ENCODE assay signal across 17 cellular contexts in the genomic region with DNA sequence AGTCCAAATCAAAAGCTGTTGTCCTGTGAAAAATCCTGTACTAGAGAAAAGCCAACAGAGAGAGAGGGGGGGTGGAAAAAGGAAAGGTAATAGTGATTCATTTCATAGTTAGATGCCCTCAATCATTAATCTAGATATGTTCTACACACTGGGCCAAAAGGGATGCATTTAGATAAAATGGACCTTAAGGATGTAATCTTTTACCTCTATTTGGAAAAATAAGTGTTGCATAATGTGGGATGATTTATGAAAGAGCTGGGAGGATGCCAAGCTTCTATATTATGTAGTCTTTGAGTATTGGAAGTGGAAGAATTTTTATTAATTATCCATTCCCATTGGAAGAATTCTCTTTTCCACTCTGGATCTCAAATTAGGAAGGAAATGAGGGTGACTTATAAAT.
"Had no signal": no experiment of that assay in that cellular context is flagged by ENCODE, and none has a peak within 500 bp of the region (broad histone marks: within the 10 kb centered on the region; RNA-seq: fewer than 3 reads in every experiment).

No MANE protein-coding gene starts in this region.

- H3K36me3 ChIP-seq: neural progenitor cell, prostate gland had no signal

- H3K27me3 ChIP-seq: neural progenitor cell had no signal

- H3K9me3 ChIP-seq: prostate gland had no signal

- H3K4me3 ChIP-seq: neural progenitor cell, prostate gland had no signal

- ATAC-seq: activated T-cell treated with anti-CD3 and anti-CD28 coated beads, Interleukin-2, amount 50 U/mL, for 4 hours; naive thymus-derived CD4-positive, alpha-beta T cell; right cardiac atrium; stimulated activated naive CD8-positive, alpha-beta T cell treated with anti-CD3 and anti-CD28 coated beads, Interleukin-15, amount 100 ng/mL, for 72 hours had no signal

- DNase-seq: activated CD4-positive, alpha-beta T cell treated with anti-CD3 and anti-CD28 coated beads, Interleukin-2, amount 50 U/mL, for 1 hour; activated CD4-positive, CD25-positive, alpha-beta regulatory T cell treated with anti-CD3 and anti-CD28 coated beads, Interleukin-2, amount 50 U/mL, for 72 hours; activated CD8-positive, alpha-beta memory T cell treated with anti-CD3 and anti-CD28 coated beads, Interleukin-2, amount 50 U/mL, for 4 hours; activated effector memory CD4-positive, alpha-beta T cell treated with Interleukin-2 at 50 U/mL for 16 hours; activated naive CD4-positive, alpha-beta T cell treated with anti-CD3 and anti-CD28 coated beads, Interleukin-2, amount 50 U/mL, for 16 hours; activated T-cell treated with anti-CD3 and anti-CD28 coated beads, Interleukin-2, amount 50 U/mL, for 4 hours; caudate nucleus; endodermal cell; mesenchymal stem cell; naive thymus-derived CD4-positive, alpha-beta T cell; right cardiac atrium; stimulated activated CD4-positive, alpha-beta T cell treated with anti-CD3 and anti-CD28 coated beads, Interleukin-2, amount 100 ng/mL, for 48 hours; stimulated activated naive CD8-positive, alpha-beta T cell treated with anti-CD3 and anti-CD28 coated beads, Interleukin-15, amount 100 ng/mL, for 72 hours; T-helper 1 cell had no signal

- H3K4me1 ChIP-seq: neural progenitor cell, prostate gland had no signal

- H3K27ac ChIP-seq: neural progenitor cell, prostate gland had no signal

- FAIRE-seq: colon had no signal
